1 cellular context compared by ENCODE assay signal in the genomic region with DNA sequence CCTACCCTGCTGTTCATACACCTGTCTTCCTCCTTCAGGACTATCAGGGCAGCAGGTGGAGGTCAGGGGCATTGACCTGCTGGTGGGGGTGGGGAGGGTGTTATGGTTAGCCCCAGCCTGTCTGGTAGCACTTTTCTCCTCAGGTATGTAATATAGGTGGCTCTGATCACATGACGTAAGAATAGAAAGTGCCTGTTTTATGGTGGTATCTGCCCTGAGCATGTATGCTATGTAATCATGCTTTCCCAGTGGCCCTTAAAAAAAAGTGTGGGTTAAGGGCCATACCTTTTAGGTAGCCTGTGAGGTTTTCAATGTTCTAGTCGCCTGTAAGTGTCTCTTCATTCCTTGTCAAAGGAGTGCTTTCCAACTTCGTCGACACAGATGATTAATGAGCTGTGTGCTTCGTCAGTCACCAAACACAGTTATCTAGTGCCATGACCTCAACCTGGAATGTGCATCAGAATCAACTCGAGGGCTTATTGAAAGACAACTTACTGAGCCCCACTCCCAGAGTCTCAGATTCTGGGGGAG.
TF ChIP-seq lines count a peak whose summit lies in the region.

No MANE protein-coding gene starts in this region.

TF ChIP-seq in GM23338, 12 proteins besides CTCF, POLR2A, EP300 and RAD21 (continued from another document):
- TF ChIP-seq, protein P1, sequence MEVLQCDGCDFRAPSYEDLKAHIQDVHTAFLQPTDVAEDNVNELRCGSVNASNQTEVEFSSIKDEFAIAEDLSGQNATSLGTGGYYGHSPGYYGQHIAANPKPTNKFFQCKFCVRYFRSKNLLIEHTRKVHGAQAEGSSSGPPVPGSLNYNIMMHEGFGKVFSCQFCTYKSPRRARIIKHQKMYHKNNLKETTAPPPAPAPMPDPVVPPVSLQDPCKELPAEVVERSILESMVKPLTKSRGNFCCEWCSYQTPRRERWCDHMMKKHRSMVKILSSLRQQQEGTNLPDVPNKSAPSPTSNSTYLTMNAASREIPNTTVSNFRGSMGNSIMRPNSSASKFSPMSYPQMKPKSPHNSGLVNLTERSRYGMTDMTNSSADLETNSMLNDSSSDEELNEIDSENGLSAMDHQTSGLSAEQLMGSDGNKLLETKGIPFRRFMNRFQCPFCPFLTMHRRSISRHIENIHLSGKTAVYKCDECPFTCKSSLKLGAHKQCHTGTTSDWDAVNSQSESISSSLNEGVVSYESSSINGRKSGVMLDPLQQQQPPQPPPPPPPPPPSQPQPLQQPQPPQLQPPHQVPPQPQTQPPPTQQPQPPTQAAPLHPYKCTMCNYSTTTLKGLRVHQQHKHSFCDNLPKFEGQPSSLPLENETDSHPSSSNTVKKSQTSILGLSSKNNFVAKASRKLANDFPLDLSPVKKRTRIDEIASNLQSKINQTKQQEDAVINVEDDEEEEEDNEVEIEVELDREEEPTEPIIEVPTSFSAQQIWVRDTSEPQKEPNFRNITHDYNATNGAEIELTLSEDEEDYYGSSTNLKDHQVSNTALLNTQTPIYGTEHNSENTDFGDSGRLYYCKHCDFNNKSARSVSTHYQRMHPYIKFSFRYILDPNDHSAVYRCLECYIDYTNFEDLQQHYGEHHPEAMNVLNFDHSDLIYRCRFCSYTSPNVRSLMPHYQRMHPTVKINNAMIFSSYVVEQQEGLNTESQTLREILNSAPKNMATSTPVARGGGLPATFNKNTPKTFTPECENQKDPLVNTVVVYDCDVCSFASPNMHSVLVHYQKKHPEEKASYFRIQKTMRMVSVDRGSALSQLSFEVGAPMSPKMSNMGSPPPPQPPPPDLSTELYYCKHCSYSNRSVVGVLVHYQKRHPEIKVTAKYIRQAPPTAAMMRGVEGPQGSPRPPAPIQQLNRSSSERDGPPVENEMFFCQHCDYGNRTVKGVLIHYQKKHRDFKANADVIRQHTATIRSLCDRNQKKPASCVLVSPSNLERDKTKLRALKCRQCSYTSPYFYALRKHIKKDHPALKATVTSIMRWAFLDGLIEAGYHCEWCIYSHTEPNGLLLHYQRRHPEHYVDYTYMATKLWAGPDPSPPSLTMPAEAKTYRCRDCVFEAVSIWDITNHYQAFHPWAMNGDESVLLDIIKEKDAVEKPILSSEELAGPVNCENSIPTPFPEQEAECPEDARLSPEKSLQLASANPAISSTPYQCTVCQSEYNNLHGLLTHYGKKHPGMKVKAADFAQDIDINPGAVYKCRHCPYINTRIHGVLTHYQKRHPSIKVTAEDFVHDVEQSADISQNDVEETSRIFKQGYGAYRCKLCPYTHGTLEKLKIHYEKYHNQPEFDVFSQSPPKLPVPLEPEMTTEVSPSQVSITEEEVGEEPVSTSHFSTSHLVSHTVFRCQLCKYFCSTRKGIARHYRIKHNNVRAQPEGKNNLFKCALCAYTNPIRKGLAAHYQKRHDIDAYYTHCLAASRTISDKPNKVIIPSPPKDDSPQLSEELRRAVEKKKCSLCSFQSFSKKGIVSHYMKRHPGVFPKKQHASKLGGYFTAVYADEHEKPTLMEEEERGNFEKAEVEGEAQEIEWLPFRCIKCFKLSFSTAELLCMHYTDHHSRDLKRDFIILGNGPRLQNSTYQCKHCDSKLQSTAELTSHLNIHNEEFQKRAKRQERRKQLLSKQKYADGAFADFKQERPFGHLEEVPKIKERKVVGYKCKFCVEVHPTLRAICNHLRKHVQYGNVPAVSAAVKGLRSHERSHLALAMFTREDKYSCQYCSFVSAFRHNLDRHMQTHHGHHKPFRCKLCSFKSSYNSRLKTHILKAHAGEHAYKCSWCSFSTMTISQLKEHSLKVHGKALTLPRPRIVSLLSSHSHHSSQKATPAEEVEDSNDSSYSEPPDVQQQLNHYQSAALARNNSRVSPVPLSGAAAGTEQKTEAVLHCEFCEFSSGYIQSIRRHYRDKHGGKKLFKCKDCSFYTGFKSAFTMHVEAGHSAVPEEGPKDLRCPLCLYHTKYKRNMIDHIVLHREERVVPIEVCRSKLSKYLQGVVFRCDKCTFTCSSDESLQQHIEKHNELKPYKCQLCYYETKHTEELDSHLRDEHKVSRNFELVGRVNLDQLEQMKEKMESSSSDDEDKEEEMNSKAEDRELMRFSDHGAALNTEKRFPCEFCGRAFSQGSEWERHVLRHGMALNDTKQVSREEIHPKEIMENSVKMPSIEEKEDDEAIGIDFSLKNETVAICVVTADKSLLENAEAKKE (CRISPR knock-in tag; IDR thresholded peaks at IDR 0.05), result no peak
- no peak for TF ChIP-seq EZH2phosphoT487 (IDR thresholded peaks at IDR 0.05; ENCODE audit: unreplicated experiment)
